Comparison of ENCODE assay signal across 29 cellular contexts in the genomic region with DNA sequence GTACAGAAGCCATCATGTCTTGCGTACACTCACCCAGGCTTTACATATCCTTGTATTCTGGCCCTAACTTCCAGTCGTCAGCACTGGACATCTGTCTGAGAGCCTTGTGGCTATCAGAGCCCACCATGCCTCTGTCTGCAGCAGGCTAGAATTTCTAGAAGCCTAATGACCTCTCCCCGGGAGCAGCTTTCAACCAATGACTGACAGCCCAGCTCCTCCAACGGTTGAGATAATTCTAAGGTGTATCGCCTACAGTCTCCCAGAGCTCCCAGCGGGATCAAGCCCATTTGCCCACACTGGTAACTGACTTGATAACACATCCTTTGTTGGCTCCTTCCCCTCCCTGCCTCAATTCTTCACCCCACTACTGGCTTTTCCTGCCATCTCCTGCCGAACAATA.
"Had no signal": no experiment of that assay in that cellular context is flagged by ENCODE, and none has a peak within 500 bp of the region (broad histone marks: within the 10 kb centered on the region; RNA-seq: fewer than 3 reads in every experiment).

No MANE protein-coding gene starts in this region.

- H3K4me1 Mint-ChIP-seq: neural progenitor cell; stimulated activated memory B cell treated with anti-CD40 and anti-IgM and Interleukin-4, amounts not matched to agents 10 μg/mL and 1 μg/mL and 100 μg/mL, for 72 hours had no signal

- H3K9me3 Mint-ChIP-seq: natural killer cell treated with Interleukin-12 subunit alpha and Interleukin-12 subunit beta and Interleukin-15 and Interleukin-18, amount 100 ng/mL, for 72 hours; stimulated activated memory B cell treated with anti-CD40 and anti-IgM and Interleukin-4, amounts not matched to agents 10 μg/mL and 1 μg/mL and 100 μg/mL, for 72 hours; stimulated activated naive CD8-positive, alpha-beta T cell treated with anti-CD3 and anti-CD28 coated beads, Interleukin-15, amount 100 ng/mL, for 72 hours; type B pancreatic cell had no signal

- H3K4me3 Mint-ChIP-seq: naive thymus-derived CD8-positive, alpha-beta T cell; natural killer cell treated with Interleukin-12 subunit alpha and Interleukin-12 subunit beta and Interleukin-15 and Interleukin-18, amount 100 ng/mL, for 72 hours; neural progenitor cell; stimulated activated memory B cell treated with anti-CD40 and anti-IgM and Interleukin-4, amounts not matched to agents 10 μg/mL and 1 μg/mL and 100 μg/mL, for 72 hours; stimulated activated naive CD8-positive, alpha-beta T cell treated with anti-CD3 and anti-CD28 coated beads, Interleukin-15, amount 100 ng/mL, for 72 hours; type B pancreatic cell had no signal

- H3K36me3 ChIP-seq: neural progenitor cell, ovary, right lobe of liver, sigmoid colon, suprapubic skin, tibial artery, transverse colon, upper lobe of right lung, uterus had no signal

- H3K27me3 ChIP-seq: neural progenitor cell, ovary, right lobe of liver, sigmoid colon, suprapubic skin, testis, tibial artery, transverse colon, upper lobe of right lung, uterus had no signal

- H3K27me3 Mint-ChIP-seq: stimulated activated naive CD8-positive, alpha-beta T cell treated with anti-CD3 and anti-CD28 coated beads, Interleukin-15, amount 100 ng/mL, for 72 hours had no signal

- H3K36me3 Mint-ChIP-seq: naive thymus-derived CD8-positive, alpha-beta T cell; natural killer cell treated with Interleukin-12 subunit alpha and Interleukin-12 subunit beta and Interleukin-15 and Interleukin-18, amount 100 ng/mL, for 72 hours; neural progenitor cell; stimulated activated memory B cell treated with anti-CD40 and anti-IgM and Interleukin-4, amounts not matched to agents 10 μg/mL and 1 μg/mL and 100 μg/mL, for 72 hours; type B pancreatic cell had no signal

- H3K79me2 ChIP-seq: parathyroid adenoma had no signal

- H3K4me3 ChIP-seq: neural progenitor cell, ovary, psoas muscle, right lobe of liver, sigmoid colon, suprapubic skin, testis, tibial artery, transverse colon, upper lobe of right lung, uterus had no signal

- H3K27ac Mint-ChIP-seq: naive thymus-derived CD8-positive, alpha-beta T cell; natural killer cell treated with Interleukin-12 subunit alpha and Interleukin-12 subunit beta and Interleukin-15 and Interleukin-18, amount 100 ng/mL, for 72 hours; neural progenitor cell; progenitor cell of endocrine pancreas; stimulated activated memory B cell treated with anti-CD40 and anti-IgM and Interleukin-4, amounts not matched to agents 10 μg/mL and 1 μg/mL and 100 μg/mL, for 72 hours; type B pancreatic cell had no signal

- H3K9ac ChIP-seq: neural progenitor cell, parathyroid adenoma had no signal

- H3K27ac ChIP-seq: neural progenitor cell, ovary, parathyroid adenoma, psoas muscle, right lobe of liver, sigmoid colon, suprapubic skin, testis, tibial artery, transverse colon, upper lobe of right lung, uterus had no signal

- H3K4me2 ChIP-seq: neural progenitor cell had no signal

- DNase-seq: naive thymus-derived CD8-positive, alpha-beta T cell; occipital lobe; ovary; posterior cingulate gyrus; psoas muscle; right cardiac atrium; right lobe of liver; sigmoid colon; small intestine; stimulated activated CD4-positive, alpha-beta T cell treated with anti-CD3 and anti-CD28 coated beads, Interleukin-15, amount 100 ng/mL, for 24 hours; stimulated activated CD4-positive, alpha-beta T cell treated with anti-CD3 and anti-CD28 coated beads, Interleukin-2, amount 100 ng/mL, for 24 hours; stimulated activated CD4-positive, alpha-beta T cell treated with anti-CD3 and anti-CD28 coated beads, Interleukin-2, amount 100 ng/mL, for 48 hours; stimulated activated CD4-positive, alpha-beta T cell treated with anti-CD3 and anti-CD28 coated beads, Interleukin-4, amount 100 ng/mL, for 24 hours; stimulated activated naive CD4-positive, alpha-beta T cell; stimulated activated naive CD8-positive, alpha-beta T cell treated with anti-CD3 and anti-CD28 coated beads, Interleukin-15, amount 100 ng/mL, for 72 hours; stimulated activated naive CD8-positive, alpha-beta T cell treated with anti-CD3 and anti-CD28 coated beads, Interleukin-15, Interleukin-2, amounts not matched to agents 100 U/mL and 50 U/mL, for 24 hours; substantia nigra; testis; tibial artery; transverse colon; upper lobe of right lung; uterus had no signal

- ATAC-seq: naive thymus-derived CD8-positive, alpha-beta T cell; natural killer cell treated with Interleukin-12 subunit alpha and Interleukin-12 subunit beta and Interleukin-15 and Interleukin-18, amount 100 ng/mL, for 72 hours; psoas muscle; right cardiac atrium; right lobe of liver; stimulated activated memory B cell treated with anti-CD40 and anti-IgM and Interleukin-4, amounts not matched to agents 10 μg/mL and 1 μg/mL and 100 μg/mL, for 72 hours; stimulated activated naive CD8-positive, alpha-beta T cell treated with anti-CD3 and anti-CD28 coated beads, Interleukin-15, amount 100 ng/mL, for 72 hours; stimulated activated naive CD8-positive, alpha-beta T cell treated with anti-CD3 and anti-CD28 coated beads, Interleukin-15, Interleukin-2, amounts not matched to agents 100 U/mL and 50 U/mL, for 24 hours; upper lobe of right lung had no signal

- H3K4me1 ChIP-seq: neural progenitor cell, parathyroid adenoma, psoas muscle, right lobe of liver, sigmoid colon, suprapubic skin, testis, tibial artery, transverse colon, upper lobe of right lung, uterus had no signal
